In the genomic region with DNA sequence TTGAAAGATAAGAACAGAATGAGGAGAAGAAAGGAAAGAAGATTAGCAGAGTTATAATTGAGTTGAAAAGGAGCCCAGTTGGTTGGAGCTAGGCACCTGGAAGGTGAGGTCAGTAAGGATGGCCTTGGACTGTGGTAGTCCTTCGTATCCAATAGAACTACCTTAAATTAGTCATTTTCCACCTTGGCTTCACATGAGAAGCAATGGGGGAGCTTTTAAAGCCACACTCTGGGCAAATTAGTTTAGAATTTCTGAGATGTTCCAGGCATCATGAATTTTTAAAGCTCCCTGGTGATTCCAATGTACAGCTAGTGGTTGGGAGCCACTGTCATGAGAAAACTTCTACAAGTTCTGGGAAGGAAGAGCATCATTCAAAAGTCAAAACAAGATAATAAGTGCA, we compare ENCODE assay signal across 27 cellular contexts. TPM values are rescaled to one million over a fixed set of nuclear protein-coding genes. Genes with fewer than 3 reads are reported as not detected.
A peak's percentile ranks its signal among the peaks of the same experiment; 100 is the strongest.
DNase-seq lines count a peak whose midpoint lies in the region; FAIRE-seq and TF ChIP-seq lines count a peak whose summit lies in the region.
"Had no signal": no experiment of that assay in that cellular context is flagged by ENCODE, and none has a peak within 500 bp of the region (broad histone marks: within the 10 kb centered on the region; RNA-seq: fewer than 3 reads in every experiment).

No MANE protein-coding gene starts in this region.

- H3K27me3 Mint-ChIP-seq in astrocyte (ENCODE audit: low read depth, unreplicated experiment) = peaks cover 2% of the 10 kb centered on the region
- H3K27me3 Mint-ChIP-seq: CD4-positive, alpha-beta T cell had no signal

- FAIRE-seq in astrocyte (lab: Jason Lieb, UNC) = no peak
- FAIRE-seq: endometrium, H54, kidney had no signal

- TF ChIP-seq POLR2A in uterus (IDR thresholded peaks at IDR 0.05) = no peak

- peaks cover 3% of the 10 kb centered on the region for H3K9me3 Mint-ChIP-seq in astrocyte (ENCODE audit: unreplicated experiment)
- H3K9me3 Mint-ChIP-seq: activated T-cell treated with anti-CD3 and anti-CD28 coated beads, Interleukin-2, amount 50 U/mL, for 4 hours; CD4-positive, alpha-beta T cell; neural progenitor cell had no signal

- no peak overlapping the region for H3K4me2 ChIP-seq in astrocyte (ENCODE audit: low read length)
- H3K4me2 ChIP-seq: neural progenitor cell had no signal

- H3K9ac ChIP-seq in astrocyte (ENCODE audit: low read length) = no peak overlapping the region
- H3K9ac ChIP-seq: neural progenitor cell had no signal

- H3K4me3 Mint-ChIP-seq in astrocyte (ENCODE audit: unreplicated experiment) = no peak overlapping the region
- H3K4me3 Mint-ChIP-seq: activated T-cell treated with anti-CD3 and anti-CD28 coated beads, Interleukin-2, amount 50 U/mL, for 4 hours; CD4-positive, alpha-beta T cell; dendritic cell treated with granulocyte-macrophage colony-stimulating factor and Interleukin-4, amounts not matched to agents 40 ng/mL and 50 ng/mL, for 4 days; neural progenitor cell had no signal

- H3K36me3 ChIP-seq in astrocyte (ENCODE audit: insufficient read depth, low read length) (no peaks in the 10 kb centered on the region), uterus (no peaks in the 10 kb centered on the region)
- H3K36me3 ChIP-seq: lower lobe of right lung, neural progenitor cell, transverse colon had no signal

- DNase-seq in HS-27A (ENCODE audit: low read depth) (peak; percentile 11), astrocyte (ENCODE audit: low read depth) (peak; percentile 31), fibroblast of peridontal ligament (ENCODE audit: extremely low read depth) (peak; percentile 25), retina (peak; percentile 11), MV-4-11 (lab: John Stamatoyannopoulos, UW) (no peak), uterus (no peak), hepatic stellate cell (ENCODE audit: low spot score) (no peak)
- DNase-seq: activated CD4-positive, alpha-beta T cell treated with anti-CD3 and anti-CD28 coated beads for 48 hours; activated naive CD4-positive, alpha-beta T cell; activated T-cell treated with anti-CD3 and anti-CD28 coated beads, Interleukin-2, amount 50 U/mL, for 4 hours; amniotic stem cell; caudate nucleus; CD4-positive, alpha-beta T cell; kidney; lower lobe of right lung; NCI-H1092; NCI-H2029 treated with DMSO at 0.1 percent for 48 hours; stomach; transverse colon had no signal

- intact Hi-C loops in uterus (cut with DNase I; ENCODE audit: low total_unique reads) = no loop called here

- H2AFZ ChIP-seq in astrocyte (ENCODE audit: low read depth, low read length) = no peak overlapping the region
- H2AFZ ChIP-seq: neural progenitor cell had no signal

- no peaks in the 10 kb centered on the region for H3K36me3 Mint-ChIP-seq in astrocyte (ENCODE audit: low read depth, unreplicated experiment)
- H3K36me3 Mint-ChIP-seq: neural progenitor cell had no signal

- H4K20me1 ChIP-seq in astrocyte (ENCODE audit: insufficient read depth, low read length) = no peaks in the 10 kb centered on the region

- no peaks in the 10 kb centered on the region for H3K79me2 ChIP-seq in astrocyte (ENCODE audit: insufficient read depth, low read length)

- no peak overlapping the region for H3K27ac Mint-ChIP-seq in astrocyte (ENCODE audit: unreplicated experiment)
- H3K27ac Mint-ChIP-seq: CD4-positive, alpha-beta T cell; dendritic cell treated with granulocyte-macrophage colony-stimulating factor and Interleukin-4, amounts not matched to agents 40 ng/mL and 50 ng/mL, for 4 days; neural progenitor cell had no signal

- H3K4me3 ChIP-seq in astrocyte (ENCODE audit: insufficient read depth, low read depth, low read length) (no peak overlapping the region), uterus (no peak overlapping the region)
- H3K4me3 ChIP-seq: lower lobe of right lung, neural progenitor cell, stomach, transverse colon had no signal

- TF ChIP-seq CTCF in astrocyte (IDR thresholded peaks at IDR 0.05; ENCODE audit: insufficient read depth, low read depth, low read length) = no peak
- no peak for TF ChIP-seq CTCF in uterus (IDR thresholded peaks at IDR 0.05)

- H3K9me3 ChIP-seq in astrocyte (ENCODE audit: insufficient read depth, low read depth, low read length) (peaks cover 14% of the 10 kb centered on the region), uterus (peaks cover 0 to 5% of the 10 kb centered on the region in 2 donors)
- H3K9me3 ChIP-seq: lower lobe of right lung, transverse colon had no signal

- no peak overlapping the region for H3K27ac ChIP-seq in astrocyte (ENCODE audit: low read depth, low read length)
- H3K27ac ChIP-seq in uterus = no peak overlapping the region
- H3K27ac ChIP-seq: lower lobe of right lung, neural progenitor cell, stomach, transverse colon had no signal

- no peaks in the 10 kb centered on the region for H3K4me1 Mint-ChIP-seq in astrocyte (ENCODE audit: low read depth, unreplicated experiment)
- H3K4me1 Mint-ChIP-seq: neural progenitor cell had no signal

- H3K27me3 ChIP-seq in astrocyte (ENCODE audit: insufficient read depth, low read length) (no peaks in the 10 kb centered on the region), uterus (no peaks in the 10 kb centered on the region)
- H3K27me3 ChIP-seq: neural progenitor cell, stomach, transverse colon had no signal

- H3K4me1 ChIP-seq in astrocyte (ENCODE audit: insufficient read depth, low read length) (no peaks in the 10 kb centered on the region), uterus (no peaks in the 10 kb centered on the region)
- H3K4me1 ChIP-seq: lower lobe of right lung, neural progenitor cell, stomach, transverse colon had no signal

RNA-seq across cellular contexts. Expression of gene CYP3A5, which starts 27.3 kb away (rescaled TPM):
- 0.07 TPM in 1 of 2 replicates, not detected in the other for total RNA-seq in astrocyte
- 10 to 100 TPM in 1 of 4 donors, 1 to 10 TPM in 1, under 1 TPM in 1, not detected in 1; 0.51 to 17.3 (median 4.4) TPM for total RNA-seq in uterus
- total RNA-seq: CD4-positive, alpha-beta T cell; OCI-LY7; T-helper 2 cell treated with Interferon-gamma antibody and Interleukin-4, amounts not matched to agents 100 ng/mL and 5 ng/mL, for 36 hours had no signal

RNA-seq across cellular contexts. Expression of gene CYP3A7, which starts 27.9 kb away (rescaled TPM):
- total RNA-seq in astrocyte (not detected in 2 replicates), uterus (under 1 TPM in 1 of 4 donors, not detected in 3; 0.91 TPM)
- total RNA-seq: activated T-cell treated with anti-CD3 and anti-CD28 coated beads, Interleukin-2, amount 50 U/mL, for 4 hours; CD4-positive, alpha-beta T cell; kidney; NCI-H460; OCI-LY7; sciatic nerve; stomach; T-helper 2 cell treated with Interferon-gamma antibody and Interleukin-4, amounts not matched to agents 100 ng/mL and 5 ng/mL, for 36 hours had no signal

Comparison
In these comparisons a context has a peak if more than half of its experiments do, and no peak if none do; other contexts are left out.
1. DNase-seq: peak in HS-27A (single experiment), astrocyte (single experiment), fibroblast of peridontal ligament (single experiment) and retina (single experiment); none in MV-4-11 (single experiment), uterus (0 of 2) and hepatic stellate cell (single experiment).